Comparison of ENCODE assay signal across 1 cellular context in the genomic region with DNA sequence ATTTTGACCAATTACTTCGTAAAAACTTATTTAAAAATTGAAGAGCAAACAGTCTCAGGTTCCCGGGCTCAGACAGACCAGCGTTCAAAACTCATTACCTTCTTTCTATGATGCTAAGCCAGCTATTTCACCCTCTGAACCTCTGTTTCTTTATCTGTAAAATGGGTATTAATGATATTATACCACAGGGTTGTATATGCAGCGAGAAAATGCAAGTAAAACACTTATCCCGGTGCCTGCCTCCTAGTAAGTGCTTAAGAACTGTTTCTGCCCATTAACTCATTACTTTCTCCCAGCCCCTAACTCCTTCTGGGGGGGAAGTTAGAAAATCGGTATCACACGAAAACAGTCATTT.
TF ChIP-seq lines count a peak whose summit lies in the region.

No MANE protein-coding gene starts in this region.

TF ChIP-seq in GM12878, 131 proteins besides CTCF, POLR2A, EP300 and RAD21:
- TF ChIP-seq ZNF217 (IDR thresholded peaks at IDR 0.05): peak; percentile 81; the same call in 1 of the 2 replicates
- 0 out of 2 replicates have a peak, but pooled peaks have one; percentile 36 for TF ChIP-seq SMARCA5 (IDR thresholded peaks at IDR 0.05)
- no peak for TF ChIP-seq CREB1 (IDR thresholded peaks at IDR 0.05; ENCODE audit: low read depth)
- no peak for TF ChIP-seq FOS (IDR thresholded peaks at IDR 0.05; ENCODE audit: borderline replicate concordance, extremely low read depth, insufficient read length)
